In the genomic region with DNA sequence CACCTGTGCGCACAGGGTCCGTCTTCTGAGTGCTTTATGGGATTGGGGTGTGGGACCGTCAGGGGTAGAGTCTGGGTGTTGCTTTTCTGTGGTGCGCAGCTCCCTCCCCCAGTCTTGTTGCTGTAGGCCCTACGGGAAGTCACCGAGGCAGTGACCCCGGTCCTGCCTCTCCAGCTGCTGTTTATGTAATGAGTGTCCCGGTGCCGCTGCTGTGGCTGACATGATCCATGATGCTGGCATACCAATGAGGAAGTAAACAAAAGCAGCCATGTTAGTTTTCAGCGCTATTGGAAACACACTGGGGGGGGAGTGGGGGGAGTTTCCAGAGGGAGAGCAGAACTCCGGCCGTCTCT, we compare ENCODE assay signal across 9 cellular contexts. TPM values are rescaled to one million over a fixed set of nuclear protein-coding genes. Genes with fewer than 3 reads are reported as not detected.
DNase-seq lines count a peak whose midpoint lies in the region; ATAC-seq, FAIRE-seq and TF ChIP-seq lines count a peak whose summit lies in the region.
"Had no signal": no experiment of that assay in that cellular context is flagged by ENCODE, and none has a peak within 500 bp of the region (broad histone marks: within the 10 kb centered on the region; RNA-seq: fewer than 3 reads in every experiment).

No MANE protein-coding gene starts in this region.

- peak overlapping the region; percentile 99 for H3K27ac Mint-ChIP-seq in activated B cell treated with CpG ODN at 0.5 μM for 24 hours

- peaks cover 0 to 53% of the 10 kb centered on the region in 2 experiments; a peak in 2 of 4 replicates for H3K79me2 ChIP-seq in H1 (ENCODE audit: control insufficient read depth in 1 of 2, insufficient read depth in 2 of 2, low read length in 2 of 2)
- peaks cover 45% of the 10 kb centered on the region for H3K79me2 ChIP-seq in mesendoderm (ENCODE audit: control insufficient read depth, insufficient read depth, low read length)

- ATAC-seq in activated B cell treated with CpG ODN at 0.5 μM for 24 hours (ENCODE audit: low read depth) (no peak), HG03439 (IDR thresholded peaks at IDR 0.05; ENCODE audit: unreplicated experiment) (no peak), GM21367 (IDR thresholded peaks at IDR 0.05; ENCODE audit: unreplicated experiment) (no peak)

- H2AK5ac ChIP-seq in H1 (ENCODE audit: low read depth, low read length) (no peak overlapping the region), mesendoderm (ENCODE audit: low read length) (no peak overlapping the region)

- H3K23ac ChIP-seq in H1 (ENCODE audit: insufficient read length), result no peak overlapping the region
- H3K23ac ChIP-seq in mesendoderm (ENCODE audit: low read length), result no peak overlapping the region

- H2BK120ac ChIP-seq in H1 (replicated peaks; ENCODE audit: low read depth, low read length) (no peak overlapping the region), mesendoderm (ENCODE audit: low read depth, low read length) (no peak overlapping the region)

- no peak overlapping the region for H2BK20ac ChIP-seq in H1 (ENCODE audit: low read length)

- WGBS in H1 (ENCODE audit: extremely low coverage in 1 of 2, insufficient coverage in 1 of 2, insufficient read length in 1 of 2, insufficient replicate concordance in 2 of 2, low coverage in 1 of 2, low lambda C conversion rate in 2 of 2, missing lambda C conversion rate in 1 of 2), 2 experiments, result 1% methylated on average over 12 of the region's 12 CpGs; no CpG with 5 or more reads in 1 of the 2 experiments
- no CpG with 5 or more reads among the region's 12 CpGs for WGBS in mesendoderm (ENCODE audit: extremely low coverage, insufficient coverage, low lambda C conversion rate)
- 1% methylated on average over 12 of the region's 12 CpGs for WGBS in thymus

- peaks cover 30% of the 10 kb centered on the region; the same call in 1 of the 2 replicates for H3K23me2 ChIP-seq in H1 (ENCODE audit: low read depth, low read length)

- H2BK12ac ChIP-seq in H1 (ENCODE audit: low read depth, low read length), result peak overlapping the region; percentile 11; the same call in 1 of the 2 replicates

- TF ChIP-seq RAD21 in H1 (IDR thresholded peaks at IDR 0.05 in 1 of 2, conservative IDR thresholded peaks at IDR 0.05 in 1 of 2; ENCODE audit: low read depth in 2 of 2, low read length in 2 of 2), result no peak

- H3K4me1 Mint-ChIP-seq in activated B cell treated with CpG ODN at 0.5 μM for 24 hours, result peaks cover 58% of the 10 kb centered on the region

- H3K18ac ChIP-seq in H1 (ENCODE audit: extremely low read depth, low read length) (peak overlapping the region; percentile 51; the same call in 1 of the 2 replicates), mesendoderm (ENCODE audit: low read length) (no peak overlapping the region)

- H3K79me1 ChIP-seq in H1 (ENCODE audit: low read depth, low read length) (peaks cover 25% of the 10 kb centered on the region), mesendoderm (ENCODE audit: low read length) (peaks cover 19% of the 10 kb centered on the region)

- peak overlapping the region; percentile 97 for H3K4me3 Mint-ChIP-seq in activated B cell treated with CpG ODN at 0.5 μM for 24 hours

- peak; percentile 86 for DNase-seq in NB4 (ENCODE audit: low read depth)
- DNase-seq in activated B cell treated with CpG ODN at 0.5 μM for 24 hours, result peak; percentile 42
- DNase-seq in H1 (ENCODE audit: low read depth in 1 of 2, low spot score in 2 of 2), result no peak
- peak; percentile 68 for DNase-seq in mesendoderm

- H3K27me3 Mint-ChIP-seq in activated B cell treated with CpG ODN at 0.5 μM for 24 hours, result no peaks in the 10 kb centered on the region

- H3K36me3 ChIP-seq in H1 (ENCODE audit: control insufficient read depth in 2 of 4, insufficient read depth in 4 of 4, low read length in 3 of 4) (no peaks in the 10 kb centered on the region; a peak in 1 of 8 replicates), mesendoderm (ENCODE audit: control insufficient read depth, insufficient read depth, low read length) (no peaks in the 10 kb centered on the region), thymus (ENCODE audit: control insufficient read depth, insufficient read depth) (peaks cover 7% of the 10 kb centered on the region)

- H3K36me3 Mint-ChIP-seq in activated B cell treated with CpG ODN at 0.5 μM for 24 hours (ENCODE audit: low read depth), result peaks cover 13% of the 10 kb centered on the region

- H2BK15ac ChIP-seq in H1 (ENCODE audit: low read length) (peak overlapping the region; percentile 61; the same call in 1 of the 2 replicates), mesendoderm (replicated peaks; ENCODE audit: low read depth) (no peak overlapping the region)

- peak overlapping the region; percentile 88; the same call in 1 of the 2 replicates for H4K8ac ChIP-seq in H1 (ENCODE audit: extremely low read depth, insufficient read depth, low read length)
- H4K8ac ChIP-seq in mesendoderm (ENCODE audit: low read depth, low read length), result no peak overlapping the region

- intact Hi-C loops in activated B cell treated with CpG ODN at 0.5 μM for 24 hours (cut with micrococcal nuclease), result loop anchor here (2.0 to 10.0 kb wide), 7 partner anchors 15 to 1581 kb away; a partner anchor contains a TSS

- no peaks in the 10 kb centered on the region for H3K9me3 Mint-ChIP-seq in activated B cell treated with CpG ODN at 0.5 μM for 24 hours

- H3K4me2 ChIP-seq in H1 (ENCODE audit: insufficient read depth in 1 of 2, low read depth in 2 of 2, low read length in 2 of 2) (peak overlapping the region; percentile 70 to 96), mesendoderm (ENCODE audit: low read length) (peak overlapping the region; percentile 89)

- H3K4ac ChIP-seq in H1 (replicated peaks; ENCODE audit: insufficient read length, low read depth, low read length) (peak overlapping the region; percentile 32), mesendoderm (ENCODE audit: low read depth, low read length) (no peak overlapping the region)

- H2BK5ac ChIP-seq in H1 (ENCODE audit: low read depth, low read length) (peak overlapping the region; percentile 75), mesendoderm (ENCODE audit: low read length) (no peak overlapping the region)

- H3K27me3 ChIP-seq in H1 (replicated peaks in 1 of 4; ENCODE audit: control insufficient read depth in 3 of 4, extremely low read depth in 1 of 4, insufficient read depth in 3 of 4, low read length in 3 of 4) (no peaks in the 10 kb centered on the region), mesendoderm (ENCODE audit: insufficient read depth, low read length, poor library complexity) (no peaks in the 10 kb centered on the region), thymus (ENCODE audit: control insufficient read depth, insufficient read depth) (no peaks in the 10 kb centered on the region)

- TF ChIP-seq EP300 in H1 (IDR thresholded peaks at IDR 0.05; ENCODE audit: borderline replicate concordance in 1 of 2, low read depth in 2 of 2, low read length in 2 of 2), result no peak

- no peak overlapping the region for H4K91ac ChIP-seq in H1 (replicated peaks; ENCODE audit: insufficient read length, low read length)

- H3K14ac ChIP-seq in H1 (ENCODE audit: insufficient read length), result no peak overlapping the region

- H3K56ac ChIP-seq in H1 (replicated peaks; ENCODE audit: insufficient read length, low read depth, low read length), result no peak overlapping the region
- peak overlapping the region; percentile 86 for H3K56ac ChIP-seq in mesendoderm (ENCODE audit: low read length)

- H2AFZ ChIP-seq in H1 (ENCODE audit: low read length), result no peak overlapping the region

- POLR2A ChIA-PET in activated B cell treated with CpG ODN at 0.5 μM for 24 hours (lab: Charles Lee), result interaction anchor here (0.6 to 5.8 kb wide), 26 partner anchors 9 to 1623 kb away, joined by 3 to 137 read pairs (median 7); a partner anchor contains a TSS
- POLR2A ChIA-PET in H1 (lab: Charles Lee; ENCODE audit: partially characterized antibody), result interaction anchor here (0.6 to 4.1 kb wide), 19 partner anchors 9 to 224 kb away, joined by 3 to 34 read pairs (median 6); a partner anchor contains a TSS

- TF ChIP-seq CTCF in NB4 (IDR thresholded peaks at IDR 0.05; ENCODE audit: low read depth, low read length), result no peak
- no peak for TF ChIP-seq CTCF in activated B cell treated with CpG ODN at 0.5 μM for 24 hours (IDR thresholded peaks at IDR 0.05)
- no peak for TF ChIP-seq CTCF in H1 (IDR thresholded peaks at IDR 0.05; ENCODE audit: control extremely low read depth in 1 of 3, insufficient read depth in 1 of 3, low read depth in 1 of 3, low read length in 3 of 3)

- H3K4me3 ChIP-seq in GM08714 (ENCODE audit: low read length) (peak overlapping the region; percentile 68), NB4 (ENCODE audit: low read depth, low read length) (peak overlapping the region; percentile 96), H1 (ENCODE audit: extremely low read depth in 1 of 4, insufficient read depth in 2 of 4, low read depth in 3 of 4, low read length in 4 of 4) (peak overlapping the region; percentile 36 to 92 (median 84)), mesendoderm (ENCODE audit: low read length) (peak overlapping the region; percentile 53), thymus (ENCODE audit: low read length) (peak overlapping the region; percentile 87)

- H3K27ac ChIP-seq in H1 (ENCODE audit: low read depth, low read length) (no peak overlapping the region), mesendoderm (ENCODE audit: low read depth, low read length) (peak overlapping the region; percentile 4), thymus (ENCODE audit: low read depth) (peak overlapping the region; percentile 98)

- no peaks in the 10 kb centered on the region for H3K9me3 ChIP-seq in H1 (ENCODE audit: insufficient read depth in 2 of 2, low read depth in 1 of 2, low read length in 1 of 2)
- H3K9me3 ChIP-seq in thymus (ENCODE audit: control insufficient read depth), result no peaks in the 10 kb centered on the region

- FAIRE-seq in H1 (lab: Jason Lieb, UNC), result no peak
- FAIRE-seq: frontal cortex had no signal

- H3K9ac ChIP-seq in H1 (replicated peaks in 1 of 4; ENCODE audit: extremely low read depth in 1 of 4, low read depth in 3 of 4, low read length in 3 of 4) (peak overlapping the region in 3 of 4 experiments; percentile 72 to 83 (median 73); a peak in 6 of 7 replicates), mesendoderm (ENCODE audit: low read length) (peak overlapping the region; percentile 61)

- no peak for TF ChIP-seq POLR2A in NB4 (IDR thresholded peaks at IDR 0.05; ENCODE audit: extremely low read depth, insufficient read length)
- no peak for TF ChIP-seq POLR2A in H1 (IDR thresholded peaks at IDR 0.05; ENCODE audit: control extremely low read depth in 1 of 2, low read depth in 2 of 2, low read length in 2 of 2)

- H4K5ac ChIP-seq in H1 (ENCODE audit: insufficient read length, low read depth, low read length) (no peak overlapping the region), mesendoderm (ENCODE audit: low read length) (no peak overlapping the region)

- peaks cover 6 to 40% (median 33%) of the 10 kb centered on the region in 4 experiments for H3K4me1 ChIP-seq in H1 (replicated peaks in 1 of 4; ENCODE audit: control insufficient read depth in 3 of 4, insufficient read depth in 4 of 4, low read length in 3 of 4)
- H3K4me1 ChIP-seq in mesendoderm (ENCODE audit: control insufficient read depth, low read depth, low read length), result peaks cover 7% of the 10 kb centered on the region
- H3K4me1 ChIP-seq in thymus (ENCODE audit: control insufficient read depth, insufficient read depth, low read length), result peaks cover 35% of the 10 kb centered on the region

- CTCF ChIA-PET in activated B cell treated with CpG ODN at 0.5 μM for 24 hours (lab: Charles Lee) (interaction anchor here (0.9 to 2.3 kb wide), 7 partner anchors 11 to 141 kb away, joined by 3 to 10 read pairs (median 4); a partner anchor contains a TSS), H1 (lab: Charles Lee; ENCODE audit: partially characterized antibody) (interaction anchor here (0.7 to 4.6 kb wide), 25 partner anchors 8 to 1357 kb away, joined by 3 to 33 read pairs (median 4); no protein-coding TSS in a partner anchor)

- H4K20me1 ChIP-seq in H1 (replicated peaks in 1 of 2; ENCODE audit: control insufficient read depth in 1 of 2, insufficient read depth in 2 of 2, low read length in 2 of 2), result peaks cover 17 to 23% of the 10 kb centered on the region in 2 experiments

RNA-seq across cellular contexts. Expression of a gene that starts 1.1 kb away (rescaled TPM):
- 48.2 and 52.5 TPM in 2 replicates for total RNA-seq in activated B cell treated with CpG ODN at 0.5 μM for 24 hours
- 35.4 and 38.8 TPM in 2 replicates for total RNA-seq in H1 (2021; fragmentation: NEBNext Ultra II Directional; extraction: Animal tissue kit (Norgen Biotek cat#: 25700))
- polyA plus RNA-seq in H1 (2011; rRNA removed) (24.9 and 34.6 TPM in 2 replicates), thymus (65.5 TPM)
- 20.5 TPM for polyA plus RNA-seq in H1 (2011; cell fraction: cytosol; rRNA removed)
- polyA plus RNA-seq in H1 (2011; cell fraction: nucleus; rRNA removed), result 32.2 TPM
- polyA plus RNA-seq in H1 (2012, experiment 1 of 2), result 36.1 to 44.6 TPM (median 40.7 TPM) in 4 replicates
- polyA plus RNA-seq in H1 (2012, experiment 2 of 2), result 42.4 TPM
- polyA plus RNA-seq in H1 (2013, experiment 1 of 2), result 15.8 TPM
- 16.3 TPM for polyA plus RNA-seq in H1 (2013, experiment 2 of 2)
- polyA minus RNA-seq in H1 (2011; rRNA and poly(A)+ RNA removed), result 14.4 and 15.0 TPM in 2 replicates
- 20.2 TPM for polyA minus RNA-seq in H1 (2011; cell fraction: cytosol; rRNA and poly(A)+ RNA removed)
- polyA minus RNA-seq in H1 (2011; cell fraction: nucleus; rRNA and poly(A)+ RNA removed), result 21.2 TPM
- polyA plus RNA-seq in mesendoderm (2013, experiment 1 of 2), result 22.6 TPM
- polyA plus RNA-seq in mesendoderm (2013, experiment 2 of 2), result 23.2 TPM

Comparison
In these comparisons a context has a peak if more than half of its experiments do, and no peak if none do; other contexts are left out.
1. DNase-seq: peak in NB4 (single experiment), activated B cell treated with CpG ODN at 0.5 μM for 24 hours (single experiment) and mesendoderm (single experiment); none in H1 (0 of 2).
2. Peak in every context shown above with its lines, with median percentiles within 50 percentile points of each other: H3K4me3 ChIP-seq.